20 cellular contexts compared by ENCODE assay signal in the genomic region with DNA sequence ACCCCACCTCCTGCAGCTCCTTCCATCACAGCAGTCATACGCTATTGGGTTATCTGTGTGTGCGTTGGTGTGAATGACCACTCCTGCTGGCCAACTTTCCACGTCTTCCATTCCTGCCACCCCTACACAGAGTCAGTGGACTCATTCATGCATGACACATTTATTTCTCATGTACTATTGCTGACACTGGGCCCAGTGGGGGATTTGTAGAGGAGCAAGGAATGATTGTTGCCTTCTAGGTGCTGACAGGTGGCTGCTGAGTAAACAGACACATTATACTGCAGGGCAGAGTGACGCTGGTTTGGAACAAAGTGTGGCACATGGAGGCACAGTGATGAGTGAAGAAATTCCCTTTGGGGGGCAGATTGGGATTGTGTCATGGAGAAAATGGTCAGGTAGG.
DNase-seq lines count a peak whose midpoint lies in the region; ATAC-seq and TF ChIP-seq lines count a peak whose summit lies in the region.
"Had no signal": no experiment of that assay in that cellular context is flagged by ENCODE, and none has a peak within 500 bp of the region (broad histone marks: within the 10 kb centered on the region; RNA-seq: fewer than 3 reads in every experiment).

No MANE protein-coding gene starts in this region.

- no peak for ATAC-seq in HG02981 (IDR thresholded peaks at IDR 0.05; ENCODE audit: unreplicated experiment)
- no peak for ATAC-seq in GM18870 (IDR thresholded peaks at IDR 0.05; ENCODE audit: unreplicated experiment)
- ATAC-seq: CD8-positive, alpha-beta T cell; effector memory CD8-positive, alpha-beta T cell; naive thymus-derived CD8-positive, alpha-beta T cell had no signal

- H3K27ac Mint-ChIP-seq in brain: peak overlapping the region in 4 of 5 experiments; percentile 7 to 37 (median 34)
- H3K27ac Mint-ChIP-seq in HFFc6: no peak overlapping the region
- H3K27ac Mint-ChIP-seq: CD8-positive, alpha-beta T cell; effector memory CD8-positive, alpha-beta T cell had no signal

- H3K4me3 Mint-ChIP-seq in brain: no peak overlapping the region
- no peak overlapping the region for H3K4me3 Mint-ChIP-seq in HFFc6
- H3K4me3 Mint-ChIP-seq: CD8-positive, alpha-beta T cell; effector memory CD8-positive, alpha-beta T cell; immature natural killer cell; naive thymus-derived CD8-positive, alpha-beta T cell had no signal

- H3K4me1 Mint-ChIP-seq in brain (peaks cover 39% of the 10 kb centered on the region), HFFc6 (ENCODE audit: low read depth) (peaks cover 24% of the 10 kb centered on the region)

- H3K27me3 Mint-ChIP-seq in brain (no peaks in the 10 kb centered on the region), HFFc6 (ENCODE audit: insufficient read depth) (peaks cover 1% of the 10 kb centered on the region)
- H3K27me3 Mint-ChIP-seq: effector memory CD8-positive, alpha-beta T cell; naive thymus-derived CD8-positive, alpha-beta T cell had no signal

- DNase-seq in COLO668 (lab: John Stamatoyannopoulos, UW; ENCODE audit: unreplicated experiment): peak; percentile 75
- DNase-seq in DMS53 treated with DMSO at 0.1 percent for 48 hours (lab: John Stamatoyannopoulos, UW; ENCODE audit: unreplicated experiment): peak; percentile 69
- peak; percentile 100 for DNase-seq in NCI-H2171 treated with DMSO at 0.1 percent for 48 hours (lab: John Stamatoyannopoulos, UW)
- no peak for DNase-seq in SW480 (ENCODE audit: low spot score)
- no peak for DNase-seq in HFFc6
- DNase-seq: activated CD4-positive, alpha-beta T cell treated with anti-CD3 and anti-CD28 coated beads, Interleukin-2, amount 50 U/mL, for 1 hour; activated naive CD4-positive, alpha-beta T cell; aorta; CD8-positive, alpha-beta T cell; effector memory CD8-positive, alpha-beta T cell; H7; head of caudate nucleus; immature natural killer cell; naive thymus-derived CD8-positive, alpha-beta T cell; NCI-H1048; stimulated activated CD4-positive, alpha-beta T cell treated with anti-CD3 and anti-CD28 coated beads, Interleukin-4, amount 100 ng/mL, for 24 hours; T-helper 1 cell had no signal

- peaks cover 0 to 9% (median 0%) of the 10 kb centered on the region in 5 experiments for H3K9me3 Mint-ChIP-seq in brain
- H3K9me3 Mint-ChIP-seq in HFFc6: no peaks in the 10 kb centered on the region
- H3K9me3 Mint-ChIP-seq: CD8-positive, alpha-beta T cell; effector memory CD8-positive, alpha-beta T cell; naive thymus-derived CD8-positive, alpha-beta T cell had no signal

- TF ChIP-seq CTCF in brain (conservative IDR thresholded peaks at IDR 0.05) (no peak), HFFc6 (IDR thresholded peaks at IDR 0.05) (no peak)

- no peaks in the 10 kb centered on the region for H3K36me3 Mint-ChIP-seq in brain
- H3K36me3 Mint-ChIP-seq in HFFc6 (ENCODE audit: low read depth): no peaks in the 10 kb centered on the region
- H3K36me3 Mint-ChIP-seq: CD8-positive, alpha-beta T cell; naive thymus-derived CD8-positive, alpha-beta T cell had no signal

Comparison
In these comparisons a context has a peak if more than half of its experiments do, and no peak if none do; other contexts are left out.
1. DNase-seq: peak in COLO668 (single experiment), DMS53 treated with DMSO at 0.1 percent for 48 hours (single experiment) and NCI-H2171 treated with DMSO at 0.1 percent for 48 hours (single experiment); none in SW480 (single experiment) and HFFc6 (single experiment).